ENCODE assay signal across 23 cellular contexts in genomic region chr5:143707797-143708196, GRCh38.
DNase-seq lines count a peak whose midpoint lies in the region; ATAC-seq and TF ChIP-seq lines count a peak whose summit lies in the region.
"Had no signal": no experiment of that assay in that cellular context is flagged by ENCODE, and none has a peak within 500 bp of the region (broad histone marks: within the 10 kb centered on the region; RNA-seq: fewer than 3 reads in every experiment).

No MANE protein-coding gene starts in this region.

- POLR2A ChIA-PET in IMR-90 (lab: Charles Lee; ENCODE audit: unreplicated experiment): no interaction called here

- in situ Hi-C loops in IMR-90 (cut with MboI; ENCODE audit: low sequenced_read_pairs): no loop called here

- intact Hi-C loops in IMR-90 (cut with micrococcal nuclease): no loop called here

- H3K9me3 ChIP-seq in IMR-90 (ENCODE audit: control insufficient read depth, insufficient read depth, low read length): no peaks in the 10 kb centered on the region
- H3K9me3 ChIP-seq: esophagus muscularis mucosa, heart left ventricle, SK-N-SH, upper lobe of right lung had no signal

- H2AFZ ChIP-seq in IMR-90 (replicated peaks; ENCODE audit: low read length, poor library complexity): no peak overlapping the region

- TF ChIP-seq RAD21 in IMR-90 (IDR thresholded peaks at IDR 0.05; ENCODE audit: low read length): no peak

- H3K14ac ChIP-seq in IMR-90 (replicated peaks; ENCODE audit: low read depth, low read length): no peak overlapping the region

- no peak overlapping the region for H3K4me3 ChIP-seq in AG10803 (ENCODE audit: low read length)
- no peak overlapping the region for H3K4me3 ChIP-seq in IMR-90 (ENCODE audit: insufficient read depth, low read depth, low read length)
- H3K4me3 ChIP-seq: coronary artery, esophagus muscularis mucosa, heart left ventricle, skin epidermis, upper lobe of right lung had no signal

- H2BK20ac ChIP-seq in IMR-90 (ENCODE audit: low read depth, low read length): no peak overlapping the region

- no peaks in the 10 kb centered on the region for H3K36me3 ChIP-seq in IMR-90 (ENCODE audit: control insufficient read depth, insufficient read depth, low read length)
- H3K36me3 ChIP-seq: esophagus muscularis mucosa, heart left ventricle, upper lobe of right lung had no signal

- CTCF ChIA-PET in IMR-90 (lab: Yijun Ruan, JAX): interaction anchor here (0.5 to 0.7 kb wide), 2 partner anchors 294 to 1478 kb away, joined by 3 to 4 read pairs; no protein-coding TSS in a partner anchor

- no peak overlapping the region for H2BK5ac ChIP-seq in IMR-90 (ENCODE audit: low read depth, low read length, poor library complexity, severe bottlenecking)

- WGBS in IMR-90 (ENCODE audit: extremely low coverage in 2 of 2, insufficient read length in 1 of 2), 2 experiments: no CpG with 5 or more reads among the region's 1 CpG

- no TSS peak for BruUV-seq in IMR-90 (replicated peaks; lab: Mats Ljungman, UMichigan)

- H3K18ac ChIP-seq in IMR-90 (ENCODE audit: low read depth, low read length): no peak overlapping the region

- no peak overlapping the region for H2BK120ac ChIP-seq in IMR-90 (ENCODE audit: low read depth, low read length)

- no peak overlapping the region for H3K23ac ChIP-seq in IMR-90 (ENCODE audit: low read depth, low read length)

- H2BK15ac ChIP-seq in IMR-90 (ENCODE audit: low read depth, low read length): no peak overlapping the region

- no peak overlapping the region for H3K9ac ChIP-seq in IMR-90 (ENCODE audit: low read depth, low read length)
- H3K9ac ChIP-seq: KMS-11, SK-N-SH had no signal

- no peak overlapping the region for H2AK5ac ChIP-seq in IMR-90 (ENCODE audit: low read depth, low read length)

- H3K4me1 ChIP-seq in IMR-90 (ENCODE audit: control insufficient read depth, insufficient read depth, low read length): no peaks in the 10 kb centered on the region

- no peak overlapping the region for H3K4ac ChIP-seq in IMR-90 (ENCODE audit: low read depth, low read length)

- no peak overlapping the region for H3K56ac ChIP-seq in IMR-90 (ENCODE audit: extremely low read depth, insufficient read depth, low read length)

- ATAC-seq in IMR-90 (ENCODE audit: low read depth): no peak
- no peak for ATAC-seq in GM21526 (IDR thresholded peaks at IDR 0.05; ENCODE audit: low FRiP score, unreplicated experiment)
- ATAC-seq: heart left ventricle, upper lobe of right lung had no signal

- H3K79me1 ChIP-seq in IMR-90 (ENCODE audit: low read depth in 1 of 2, low read length in 2 of 2): no peaks in the 10 kb centered on the region

- dilution Hi-C loops in IMR-90 (cut with HindIII; ENCODE audit: low sequenced_read_pairs, unreplicated experiment): no loop called here

- no peak overlapping the region for H2AK9ac ChIP-seq in IMR-90 (replicated peaks; ENCODE audit: low read depth, low read length, poor library complexity)

- no peaks in the 10 kb centered on the region for H4K20me1 ChIP-seq in IMR-90 (ENCODE audit: insufficient read depth, low read length)

- TF ChIP-seq CTCF in AG10803 (conservative IDR thresholded peaks at IDR 0.05; ENCODE audit: low read length): no peak
- TF ChIP-seq CTCF in IMR-90 (conservative IDR thresholded peaks at IDR 0.05; ENCODE audit: low read depth, low read length): no peak

- TF ChIP-seq POLR2A in IMR-90 (IDR thresholded peaks at IDR 0.05; ENCODE audit: low read depth, low read length): no peak

- H4K91ac ChIP-seq in IMR-90 (ENCODE audit: insufficient read depth, low read depth, low read length): no peak overlapping the region

- H4K8ac ChIP-seq in IMR-90 (ENCODE audit: low read depth in 2 of 2, low read length in 2 of 2): no peak overlapping the region

- peak; percentile 99 for DNase-seq in AG10803 (ENCODE audit: low read depth)
- DNase-seq in IMR-90: no peak
- DNase-seq in dedifferentiated amniotic fluid mesenchymal stem cell (ENCODE audit: extremely low spot score): peak; percentile 29
- peak; percentile 55 for DNase-seq in iris pigment epithelial cell (ENCODE audit: low read depth)
- no peak for DNase-seq in NCI-H446 (lab: John Stamatoyannopoulos, UW)
- no peak for DNase-seq in COLO829 (ENCODE audit: low spot score)
- no peak for DNase-seq in KG1 (lab: John Stamatoyannopoulos, UW)
- DNase-seq: ACHN; activated CD4-positive, alpha-beta T cell treated with anti-CD3 and anti-CD28 coated beads for 4 hours; activated CD8-positive, alpha-beta memory T cell treated with anti-CD3 and anti-CD28 coated beads for 24 hours; activated gamma-delta T cell; activated naive CD8-positive, alpha-beta T cell treated with anti-CD3 and anti-CD28 coated beads, Interleukin-2, amount 50 U/mL, for 24 hours; activated T-cell treated with anti-CD3 and anti-CD28 coated beads, Interleukin-2, amount 50 U/mL, for 1 hour; heart left ventricle; mammary epithelial cell; NCI-H1694 treated with DMSO at 0.1 percent for 48 hours; SK-N-SH; upper lobe of right lung had no signal

- H3K9me1 ChIP-seq in IMR-90 (ENCODE audit: insufficient read depth, low read length): no peaks in the 10 kb centered on the region

- no peak overlapping the region for H3K4me2 ChIP-seq in IMR-90 (ENCODE audit: low read depth, low read length)
- H3K4me2 ChIP-seq: KMS-11, SK-N-SH had no signal

- H3K27me3 ChIP-seq in IMR-90 (ENCODE audit: control insufficient read depth, insufficient read depth, low read length): no peaks in the 10 kb centered on the region
- H3K27me3 ChIP-seq: esophagus muscularis mucosa, heart left ventricle, upper lobe of right lung had no signal

- no peak overlapping the region for H3K27ac ChIP-seq in IMR-90 (ENCODE audit: insufficient read depth, low read length)
- H3K27ac ChIP-seq: coronary artery, esophagus muscularis mucosa, heart left ventricle, KMS-11, upper lobe of right lung had no signal

- H4K5ac ChIP-seq in IMR-90 (ENCODE audit: low read depth, low read length): no peak overlapping the region

TF ChIP-seq in IMR-90, 13 proteins besides CTCF, POLR2A, EP300 and RAD21:
- TF ChIP-seq FOS (IDR thresholded peaks at IDR 0.05; ENCODE audit: low read depth, low read length) (no peak), CEBPB (IDR thresholded peaks at IDR 0.05; ENCODE audit: low read depth, low read length) (peak; percentile 51; the same call in 1 of the 2 replicates)

Comparison
In these comparisons a context has a peak if more than half of its experiments do, and no peak if none do; other contexts are left out.
1. DNase-seq: peak in AG10803 (single experiment), dedifferentiated amniotic fluid mesenchymal stem cell (single experiment) and iris pigment epithelial cell (single experiment); none in IMR-90 (single experiment), NCI-H446 (0 of 2), COLO829 (single experiment) and KG1 (single experiment).